In genomic region chr18:59846814-59847490, GRCh38 we compare ENCODE assay signal across 8 cellular contexts. TPM values are rescaled to one million over a fixed set of nuclear protein-coding genes. Genes with fewer than 3 reads are reported as not detected.
DNase-seq lines count a peak whose midpoint lies in the region; ATAC-seq lines count a peak whose summit lies in the region.

No MANE protein-coding gene starts in this region.

- DNase-seq in H4 (ENCODE audit: low spot score) (peak; percentile 24), M059J (ENCODE audit: low read depth) (peak; percentile 88), epithelial cell of prostate (ENCODE audit: low read depth, low spot score) (peak; percentile 22), DMS79 treated with DMSO at 0.1 percent for 48 hours (lab: John Stamatoyannopoulos, UW) (no peak), COR-L47 (lab: John Stamatoyannopoulos, UW) (no peak), posterior cingulate gyrus (no peak)
- peak in 1 of 2 donors; percentile 50 for DNase-seq in stimulated activated effector memory CD8-positive, alpha-beta T cell treated with anti-CD3 and anti-CD28 coated beads, Interleukin-12 subunit alpha, Interleukin-12 subunit beta, amount 100 ng/mL, for 72 hours (ENCODE audit: low spot score in 2 of 2)

- peak; percentile 93 for ATAC-seq in GM18511 (IDR thresholded peaks at IDR 0.05; ENCODE audit: unreplicated experiment)
- peak; percentile 94 for ATAC-seq in stimulated activated effector memory CD8-positive, alpha-beta T cell treated with anti-CD3 and anti-CD28 coated beads, Interleukin-12 subunit alpha, Interleukin-12 subunit beta, amount 100 ng/mL, for 72 hours

- no peak overlapping the region for H3K27ac ChIP-seq in epithelial cell of prostate

- H3K4me3 Mint-ChIP-seq in stimulated activated effector memory CD8-positive, alpha-beta T cell treated with anti-CD3 and anti-CD28 coated beads, Interleukin-12 subunit alpha, Interleukin-12 subunit beta, amount 100 ng/mL, for 72 hours = peak overlapping the region; percentile 9

- no peaks in the 10 kb centered on the region for H3K36me3 Mint-ChIP-seq in stimulated activated effector memory CD8-positive, alpha-beta T cell treated with anti-CD3 and anti-CD28 coated beads, Interleukin-12 subunit alpha, Interleukin-12 subunit beta, amount 100 ng/mL, for 72 hours

- intact Hi-C loops in posterior cingulate gyrus (cut with DNase I) = no loop called here

- no peak overlapping the region for H3K27ac Mint-ChIP-seq in stimulated activated effector memory CD8-positive, alpha-beta T cell treated with anti-CD3 and anti-CD28 coated beads, Interleukin-12 subunit alpha, Interleukin-12 subunit beta, amount 100 ng/mL, for 72 hours

- H3K9me3 Mint-ChIP-seq in stimulated activated effector memory CD8-positive, alpha-beta T cell treated with anti-CD3 and anti-CD28 coated beads, Interleukin-12 subunit alpha, Interleukin-12 subunit beta, amount 100 ng/mL, for 72 hours = no peaks in the 10 kb centered on the region

- H3K4me1 Mint-ChIP-seq in stimulated activated effector memory CD8-positive, alpha-beta T cell treated with anti-CD3 and anti-CD28 coated beads, Interleukin-12 subunit alpha, Interleukin-12 subunit beta, amount 100 ng/mL, for 72 hours = peaks cover 12% of the 10 kb centered on the region

RNA-seq across cellular contexts. Expression of gene PMAIP1, which starts 52.8 kb away (rescaled TPM):
- 52.4 and 64.3 TPM in 2 replicates for total RNA-seq in H4 (2014; rRNA removed; shearing (Covaris generic))
- 37.9 and 87.1 TPM in 2 replicates for total RNA-seq in M059J (2014; rRNA removed; shearing (Covaris generic))

Comparison
In these comparisons a context has a peak if more than half of its experiments do, and no peak if none do; other contexts are left out.
1. DNase-seq: peak in H4 (single experiment), M059J (single experiment) and epithelial cell of prostate (single experiment); none in DMS79 treated with DMSO at 0.1 percent for 48 hours (single experiment), COR-L47 (single experiment) and posterior cingulate gyrus (0 of 10).